1 cellular context compared by ENCODE assay signal in the genomic region with DNA sequence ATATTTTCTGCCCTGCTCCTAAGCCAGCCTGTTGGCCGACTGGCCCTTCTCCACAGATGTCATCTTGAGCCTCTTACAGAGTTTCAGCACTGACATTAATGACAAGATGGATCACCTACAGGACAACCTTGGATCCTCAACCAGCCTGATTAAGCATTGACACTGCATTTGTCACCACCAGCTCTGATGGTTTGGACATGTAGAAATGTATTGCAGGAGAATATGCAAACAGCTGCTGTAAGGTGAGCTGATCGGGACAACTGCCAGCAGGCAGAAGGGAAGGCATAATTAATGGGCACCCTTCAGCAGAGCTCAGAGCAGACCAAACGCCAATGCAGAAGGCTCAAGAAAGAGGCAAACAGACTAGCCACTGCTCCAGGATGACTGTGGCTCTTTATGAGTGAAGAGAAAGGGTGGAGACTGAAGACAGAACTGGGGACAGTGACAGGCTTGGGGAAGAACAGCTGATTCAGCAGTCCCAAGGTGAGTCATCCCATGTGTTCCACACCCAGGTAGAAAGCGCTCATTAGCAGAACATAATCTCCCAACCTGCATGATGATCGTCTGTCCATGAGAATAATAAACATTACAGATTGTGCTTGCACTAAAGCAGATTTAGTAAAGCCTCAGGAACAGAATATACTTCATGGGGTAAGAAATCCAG.
TF ChIP-seq lines count a peak whose summit lies in the region.

No MANE protein-coding gene starts in this region.

TF ChIP-seq in K562, 482 proteins besides CTCF, POLR2A, EP300 and RAD21 (continues in another document):
- TF ChIP-seq, protein P1, sequence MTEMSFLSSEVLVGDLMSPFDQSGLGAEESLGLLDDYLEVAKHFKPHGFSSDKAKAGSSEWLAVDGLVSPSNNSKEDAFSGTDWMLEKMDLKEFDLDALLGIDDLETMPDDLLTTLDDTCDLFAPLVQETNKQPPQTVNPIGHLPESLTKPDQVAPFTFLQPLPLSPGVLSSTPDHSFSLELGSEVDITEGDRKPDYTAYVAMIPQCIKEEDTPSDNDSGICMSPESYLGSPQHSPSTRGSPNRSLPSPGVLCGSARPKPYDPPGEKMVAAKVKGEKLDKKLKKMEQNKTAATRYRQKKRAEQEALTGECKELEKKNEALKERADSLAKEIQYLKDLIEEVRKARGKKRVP (CRISPR knock-in tag; IDR thresholded peaks at IDR 0.05), result no peak
- TF ChIP-seq XRCC3 (IDR thresholded peaks at IDR 0.05) (no peak), MAFK (IDR thresholded peaks at IDR 0.05; ENCODE audit: low read length) (peak; percentile 78), ZKSCAN8 (CRISPR knock-in tag; IDR thresholded peaks at IDR 0.05) (no peak), SRSF1 (IDR thresholded peaks at IDR 0.05; ENCODE audit: low read depth, low read length) (no peak), ARID2 (IDR thresholded peaks at IDR 0.05) (no peak), MAFG (tag; conservative IDR thresholded peaks at IDR 0.05) (peak; percentile 74), MAFF (IDR thresholded peaks at IDR 0.05; ENCODE audit: low read length) (peak; percentile 58), MCM5 (IDR thresholded peaks at IDR 0.05; ENCODE audit: low read depth) (no peak), CHCHD3 (CRISPR knock-in tag; IDR thresholded peaks at IDR 0.05) (no peak), NR0B1 (IDR thresholded peaks at IDR 0.05; ENCODE audit: partially characterized antibody) (no peak), MXD1 (CRISPR knock-in tag; IDR thresholded peaks at IDR 0.05; ENCODE audit: borderline replicate concordance, poor library complexity, severe bottlenecking) (no peak), AFF4 (CRISPR knock-in tag; IDR thresholded peaks at IDR 0.05) (no peak), ELF4 (CRISPR knock-in tag; IDR thresholded peaks at IDR 0.05) (no peak), ZNF134 (CRISPR knock-in tag; conservative IDR thresholded peaks at IDR 0.05) (no peak), E2F1 (CRISPR knock-in tag; IDR thresholded peaks at IDR 0.05) (no peak), GABPB2 (CRISPR knock-in tag; conservative IDR thresholded peaks at IDR 0.05) (no peak), GATA2 (CRISPR knock-in tag; IDR thresholded peaks at IDR 0.05) (no peak), MYBL2 (IDR thresholded peaks at IDR 0.05; ENCODE audit: low read depth) (no peak), MYBL2 (CRISPR knock-in tag; IDR thresholded peaks at IDR 0.05; ENCODE audit: borderline replicate concordance) (no peak), TAF15 (IDR thresholded peaks at IDR 0.05; ENCODE audit: low read depth, low read length) (no peak), KAT7 (CRISPR knock-in tag; IDR thresholded peaks at IDR 0.05; ENCODE audit: borderline replicate concordance) (no peak), POLR2AphosphoS5 (IDR thresholded peaks at IDR 0.05; ENCODE audit: control insufficient read depth, insufficient read depth, low read depth, low read length) (no peak), FIP1L1 (IDR thresholded peaks at IDR 0.05; ENCODE audit: low read depth, low read length, poor library complexity, severe bottlenecking) (no peak), ZBTB17 (CRISPR knock-in tag; IDR thresholded peaks at IDR 0.05) (no peak), HDAC6 (IDR thresholded peaks at IDR 0.05; ENCODE audit: low read depth, low read length) (no peak), ZFP91 (CRISPR knock-in tag; IDR thresholded peaks at IDR 0.05) (no peak), ESRRA (IDR thresholded peaks at IDR 0.05; ENCODE audit: borderline replicate concordance, low read depth) (no peak), E2F3 (CRISPR knock-in tag; IDR thresholded peaks at IDR 0.05) (no peak), ATF1 (CRISPR knock-in tag; IDR thresholded peaks at IDR 0.05) (no peak), ATF1 (tag; IDR thresholded peaks at IDR 0.05) (no peak), SMAD2 (IDR thresholded peaks at IDR 0.05; ENCODE audit: low read depth, low read length) (no peak), FOSL1 (tag; conservative IDR thresholded peaks at IDR 0.05) (no peak), FOXA3 (CRISPR knock-in tag; conservative IDR thresholded peaks at IDR 0.05 in 1 of 2, IDR thresholded peaks at IDR 0.05 in 1 of 2) (no peak), LEF1 (IDR thresholded peaks at IDR 0.05) (no peak), RAD51 (IDR thresholded peaks at IDR 0.05; ENCODE audit: borderline replicate concordance, low read depth) (no peak), SUPT5H (IDR thresholded peaks at IDR 0.05) (no peak), HMG20A (CRISPR knock-in tag; conservative IDR thresholded peaks at IDR 0.05) (no peak), SREBF2 (CRISPR knock-in tag; IDR thresholded peaks at IDR 0.05) (no peak), ETV5 (CRISPR knock-in tag; IDR thresholded peaks at IDR 0.05; ENCODE audit: low read depth) (no peak), JUND (IDR thresholded peaks at IDR 0.05; ENCODE audit: borderline replicate concordance, low read depth, low read length) (0 out of 2 replicates have a peak, but pooled peaks have one; percentile 13), JUND (tag; IDR thresholded peaks at IDR 0.05; ENCODE audit: borderline replicate concordance, low read depth, low read length) (peak; percentile 20; the same call in 1 of the 3 replicates), ZNF24 (IDR thresholded peaks at IDR 0.05) (no peak), NELFE (IDR thresholded peaks at IDR 0.05; ENCODE audit: insufficient read depth, insufficient read length) (no peak), ZNF316 (IDR thresholded peaks at IDR 0.05) (peak; percentile 89), MTA3 (IDR thresholded peaks at IDR 0.05; ENCODE audit: borderline replicate concordance) (no peak), BRCA1 (IDR thresholded peaks at IDR 0.05) (no peak), BRCA1 (CRISPR knock-in tag; IDR thresholded peaks at IDR 0.05) (no peak), HNRNPL (IDR thresholded peaks at IDR 0.05; ENCODE audit: low read depth, low read length) (no peak), L3MBTL2 (IDR thresholded peaks at IDR 0.05) (no peak), NR3C1 (CRISPR knock-in tag; IDR thresholded peaks at IDR 0.05) (no peak), SMAD3 (CRISPR knock-in tag; conservative IDR thresholded peaks at IDR 0.05) (no peak)
- TF ChIP-seq, protein P2, sequence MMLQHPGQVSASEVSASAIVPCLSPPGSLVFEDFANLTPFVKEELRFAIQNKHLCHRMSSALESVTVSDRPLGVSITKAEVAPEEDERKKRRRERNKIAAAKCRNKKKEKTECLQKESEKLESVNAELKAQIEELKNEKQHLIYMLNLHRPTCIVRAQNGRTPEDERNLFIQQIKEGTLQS (IDR thresholded peaks at IDR 0.05), result 0 out of 2 replicates have a peak, but pooled peaks have one; percentile 27
- TF ChIP-seq, protein P2 (CRISPR knock-in tag; conservative IDR thresholded peaks at IDR 0.05), result no peak
- TF ChIP-seq, protein P3, sequence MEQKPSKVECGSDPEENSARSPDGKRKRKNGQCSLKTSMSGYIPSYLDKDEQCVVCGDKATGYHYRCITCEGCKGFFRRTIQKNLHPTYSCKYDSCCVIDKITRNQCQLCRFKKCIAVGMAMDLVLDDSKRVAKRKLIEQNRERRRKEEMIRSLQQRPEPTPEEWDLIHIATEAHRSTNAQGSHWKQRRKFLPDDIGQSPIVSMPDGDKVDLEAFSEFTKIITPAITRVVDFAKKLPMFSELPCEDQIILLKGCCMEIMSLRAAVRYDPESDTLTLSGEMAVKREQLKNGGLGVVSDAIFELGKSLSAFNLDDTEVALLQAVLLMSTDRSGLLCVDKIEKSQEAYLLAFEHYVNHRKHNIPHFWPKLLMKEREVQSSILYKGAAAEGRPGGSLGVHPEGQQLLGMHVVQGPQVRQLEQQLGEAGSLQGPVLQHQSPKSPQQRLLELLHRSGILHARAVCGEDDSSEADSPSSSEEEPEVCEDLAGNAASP (IDR thresholded peaks at IDR 0.05), result no peak
- TF ChIP-seq, protein P4, sequence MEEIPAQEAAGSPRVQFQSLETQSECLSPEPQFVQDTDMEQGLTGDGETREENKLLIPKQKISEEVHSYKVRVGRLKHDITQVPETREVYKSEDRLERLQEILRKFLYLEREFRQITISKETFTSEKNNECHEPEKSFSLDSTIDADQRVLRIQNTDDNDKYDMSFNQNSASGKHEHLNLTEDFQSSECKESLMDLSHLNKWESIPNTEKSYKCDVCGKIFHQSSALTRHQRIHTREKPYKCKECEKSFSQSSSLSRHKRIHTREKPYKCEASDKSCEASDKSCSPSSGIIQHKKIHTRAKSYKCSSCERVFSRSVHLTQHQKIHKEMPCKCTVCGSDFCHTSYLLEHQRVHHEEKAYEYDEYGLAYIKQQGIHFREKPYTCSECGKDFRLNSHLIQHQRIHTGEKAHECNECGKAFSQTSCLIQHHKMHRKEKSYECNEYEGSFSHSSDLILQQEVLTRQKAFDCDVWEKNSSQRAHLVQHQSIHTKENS (CRISPR knock-in tag; IDR thresholded peaks at IDR 0.05), result no peak
- TF ChIP-seq, protein P5, sequence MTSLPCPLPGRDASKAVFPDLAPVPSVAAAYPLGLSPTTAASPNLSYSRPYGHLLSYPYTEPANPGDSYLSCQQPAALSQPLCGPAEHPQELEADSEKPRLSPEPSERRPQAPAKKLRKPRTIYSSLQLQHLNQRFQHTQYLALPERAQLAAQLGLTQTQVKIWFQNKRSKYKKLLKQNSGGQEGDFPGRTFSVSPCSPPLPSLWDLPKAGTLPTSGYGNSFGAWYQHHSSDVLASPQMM (CRISPR knock-in tag; IDR thresholded peaks at IDR 0.05), result no peak
